In genomic region chr11:34192481-34193401, GRCh38 we compare ENCODE assay signal across 8 cellular contexts.
A peak's percentile ranks its signal among the peaks of the same experiment; 100 is the strongest.
DNase-seq lines count a peak whose midpoint lies in the region; ATAC-seq and TF ChIP-seq lines count a peak whose summit lies in the region.

No MANE protein-coding gene starts in this region.

- ATAC-seq in HG02981 (IDR thresholded peaks at IDR 0.05; ENCODE audit: unreplicated experiment): no peak

- H3K4me1 Mint-ChIP-seq in Calu3 (ENCODE audit: low read depth, unreplicated experiment): peaks cover 43% of the 10 kb centered on the region

- no peak overlapping the region for H3K4me3 ChIP-seq in astrocyte of the cerebellum (ENCODE audit: low read depth, low read length)

- no peaks in the 10 kb centered on the region for H3K27me3 Mint-ChIP-seq in Calu3 (ENCODE audit: unreplicated experiment)

- in situ Hi-C loops in astrocyte of the cerebellum (cut with HindIII; ENCODE audit: low sequenced_read_pairs): no loop called here

- TF ChIP-seq CTCF in Calu3 (IDR thresholded peaks at IDR 0.05; ENCODE audit: unreplicated experiment) (no peak), astrocyte of the cerebellum (IDR thresholded peaks at IDR 0.05; ENCODE audit: low read depth, low read length, missing control alignments) (no peak)

- peak overlapping the region; percentile 34 for H3K27ac Mint-ChIP-seq in Calu3 (ENCODE audit: unreplicated experiment)

- intact Hi-C loops in Calu3 (cut with micrococcal nuclease; ENCODE audit: unreplicated experiment): no loop called here

- peak overlapping the region; percentile 25 for H3K4me3 Mint-ChIP-seq in Calu3 (ENCODE audit: low read depth, unreplicated experiment)

- no peaks in the 10 kb centered on the region for H3K9me3 Mint-ChIP-seq in Calu3 (ENCODE audit: low read depth, unreplicated experiment)

- CTCF ChIA-PET in Calu3 (lab: Charles Lee): interaction anchor here (1.1 to 1.9 kb wide), 3 partner anchors 12 to 70 kb away, joined by 4 to 12 read pairs (median 5); no protein-coding TSS in a partner anchor

- H3K36me3 Mint-ChIP-seq in Calu3 (ENCODE audit: insufficient read depth, unreplicated experiment): peaks cover 10% of the 10 kb centered on the region

- no TSS peak for BruUV-seq in Calu3 (replicated peaks; lab: Mats Ljungman, UMichigan)

- DNase-seq in Calu3 (peak; percentile 60), M059J (ENCODE audit: low read depth) (peak; percentile 98), astrocyte of the cerebellum (ENCODE audit: low read depth) (peak; percentile 89), kidney glomerular epithelial cell (lab: John Stamatoyannopoulos, UW) (peak; percentile 83), ureter (ENCODE audit: low spot score) (peak; percentile 73), Kasumi-1 (lab: John Stamatoyannopoulos, UW) (no peak)
- DNase-seq in activated CD4-positive, alpha-beta T cell treated with anti-CD3 and anti-CD28 coated beads, Interleukin-2, amount 50 U/mL, for 1 hour: no peak

Comparison
In these comparisons a context has a peak if more than half of its experiments do, and no peak if none do; other contexts are left out.
1. DNase-seq: peak in Calu3 (single experiment), M059J (single experiment), astrocyte of the cerebellum (single experiment), kidney glomerular epithelial cell (single experiment) and ureter (single experiment); none in Kasumi-1 (0 of 2) and activated CD4-positive, alpha-beta T cell treated with anti-CD3 and anti-CD28 coated beads, Interleukin-2, amount 50 U/mL, for 1 hour (single experiment).